Comparison of ENCODE assay signal across 8 cellular contexts in genomic region chr16:30112197-30113030, GRCh38. TPM values are rescaled to one million over a fixed set of nuclear protein-coding genes. Genes with fewer than 3 reads are reported as not detected.
DNase-seq lines count a peak whose midpoint lies in the region; ATAC-seq, FAIRE-seq and TF ChIP-seq lines count a peak whose summit lies in the region.

No MANE protein-coding gene starts in this region.

- H3K4me2 ChIP-seq in endothelial cell of umbilical vein (ENCODE audit: insufficient read depth, low read length) (no peak overlapping the region), neural progenitor cell (no peak overlapping the region)

- TF ChIP-seq CTCF in endothelial cell of umbilical vein (IDR thresholded peaks at IDR 0.05; ENCODE audit: extremely low read depth in 1 of 2, insufficient read depth in 1 of 2, low read depth in 1 of 2, low read length in 2 of 2) (peak; percentile 50 to 74), neural progenitor cell (IDR thresholded peaks at IDR 0.05) (peak; percentile 69)

- intact Hi-C loops in activated CD4-positive, alpha-beta memory T cell treated with anti-CD3 and anti-CD28 coated beads for 36 hours (cut with micrococcal nuclease), result no loop called here
- intact Hi-C loops in endothelial cell of umbilical vein (cut with micrococcal nuclease), result no loop called here
- intact Hi-C loops in aorta (cut with DNase I), result loop anchor here in 1 of 2 donors (2.0 to 10.0 kb wide), 2 partner anchors 52 to 296 kb away; no protein-coding TSS in a partner anchor

- H3K36me3 ChIP-seq in MG63 (peaks cover 9% of the 10 kb centered on the region), endothelial cell of umbilical vein (ENCODE audit: control insufficient read depth in 2 of 2, extremely low read depth in 1 of 2, insufficient read depth in 2 of 2, low read length in 2 of 2) (peaks cover 11 to 46% of the 10 kb centered on the region in 2 experiments), neural progenitor cell (no peaks in the 10 kb centered on the region), aorta (ENCODE audit: control insufficient read depth in 1 of 2, insufficient read depth in 2 of 2, low read length in 1 of 2) (peaks cover 0 to 2% of the 10 kb centered on the region in 2 donors)

- no peak overlapping the region for H3K27ac Mint-ChIP-seq in activated CD4-positive, alpha-beta memory T cell treated with anti-CD3 and anti-CD28 coated beads for 36 hours
- no peak overlapping the region for H3K27ac Mint-ChIP-seq in neural progenitor cell

- WGBS in aorta, 2 donors, result 79 to 83% methylated on average over 27 to 29 of the region's 29 CpGs

- H3K79me2 ChIP-seq in endothelial cell of umbilical vein (ENCODE audit: control insufficient read depth, insufficient read depth, low read length) (no peaks in the 10 kb centered on the region), neural progenitor cell (ENCODE audit: low read depth) (no peaks in the 10 kb centered on the region)

- H3K9me3 Mint-ChIP-seq in activated CD4-positive, alpha-beta memory T cell treated with anti-CD3 and anti-CD28 coated beads for 36 hours, result no peaks in the 10 kb centered on the region
- no peaks in the 10 kb centered on the region for H3K9me3 Mint-ChIP-seq in neural progenitor cell

- FAIRE-seq in endothelial cell of umbilical vein (lab: Jason Lieb, UNC) (peak; percentile 75), H54 (lab: Jason Lieb, UNC) (no peak)

- no peak for TF ChIP-seq POLR2A in endothelial cell of umbilical vein (IDR thresholded peaks at IDR 0.05; ENCODE audit: low read depth, low read length)
- no peak for TF ChIP-seq POLR2A in H54 (IDR thresholded peaks at IDR 0.05; ENCODE audit: low read depth, low read length)

- H3K9ac ChIP-seq in endothelial cell of umbilical vein (replicated peaks; ENCODE audit: extremely low read depth, insufficient read depth, low read length), result no peak overlapping the region
- no peak overlapping the region for H3K9ac ChIP-seq in neural progenitor cell

- H4K20me1 ChIP-seq in endothelial cell of umbilical vein (replicated peaks; ENCODE audit: control insufficient read depth, extremely low read depth, insufficient read depth, low read length), result no peaks in the 10 kb centered on the region
- H4K20me1 ChIP-seq in neural progenitor cell (ENCODE audit: low read depth), result peaks cover 47% of the 10 kb centered on the region

- no peak overlapping the region for H2AFZ ChIP-seq in endothelial cell of umbilical vein (ENCODE audit: low read depth, low read length)
- no peak overlapping the region for H2AFZ ChIP-seq in neural progenitor cell (replicated peaks)

- H3F3A ChIP-seq in neural progenitor cell (ENCODE audit: low read depth), result peaks cover 42% of the 10 kb centered on the region

- no peaks in the 10 kb centered on the region for H3K9me3 ChIP-seq in MG63
- H3K9me3 ChIP-seq in endothelial cell of umbilical vein (replicated peaks; ENCODE audit: control insufficient read depth, insufficient read depth, low read length), result no peaks in the 10 kb centered on the region
- H3K9me3 ChIP-seq in neural progenitor cell (ENCODE audit: low read depth), result no peaks in the 10 kb centered on the region
- H3K9me3 ChIP-seq in aorta (ENCODE audit: control insufficient read depth, low read length), result no peaks in the 10 kb centered on the region

- no peaks in the 10 kb centered on the region for H3K27me3 Mint-ChIP-seq in activated CD4-positive, alpha-beta memory T cell treated with anti-CD3 and anti-CD28 coated beads for 36 hours
- H3K27me3 Mint-ChIP-seq in neural progenitor cell (ENCODE audit: insufficient read depth, low read depth), result peaks cover 6% of the 10 kb centered on the region

- no peak overlapping the region for H3K4me3 Mint-ChIP-seq in activated CD4-positive, alpha-beta memory T cell treated with anti-CD3 and anti-CD28 coated beads for 36 hours
- no peak overlapping the region for H3K4me3 Mint-ChIP-seq in neural progenitor cell

- no peak overlapping the region for H3K4me3 ChIP-seq in MG63
- H3K4me3 ChIP-seq in endothelial cell of umbilical vein (replicated peaks in 1 of 3; ENCODE audit: insufficient read depth in 1 of 3, low read depth in 1 of 3, low read length in 3 of 3), result no peak overlapping the region
- no peak overlapping the region for H3K4me3 ChIP-seq in neural progenitor cell
- H3K4me3 ChIP-seq in aorta (ENCODE audit: low read length in 2 of 2), result no peak overlapping the region

- no peak overlapping the region for H3K27ac ChIP-seq in endothelial cell of umbilical vein (ENCODE audit: insufficient read depth, low read depth, low read length)
- H3K27ac ChIP-seq in neural progenitor cell, result no peak overlapping the region
- no peak overlapping the region for H3K27ac ChIP-seq in aorta (ENCODE audit: low read depth in 1 of 2, low read length in 2 of 2)

- H3K9me1 ChIP-seq in endothelial cell of umbilical vein (replicated peaks; ENCODE audit: control insufficient read depth, extremely low read depth, insufficient read depth, low read length), result no peaks in the 10 kb centered on the region

- DNase-seq in Daoy (ENCODE audit: low read depth), result peak; percentile 74
- DNase-seq in MG63, result peak; percentile 64
- DNase-seq in activated CD4-positive, alpha-beta memory T cell treated with anti-CD3 and anti-CD28 coated beads for 36 hours, result peak; percentile 79
- no peak for DNase-seq in endothelial cell of umbilical vein (ENCODE audit: low read depth, low spot score)
- DNase-seq in neural progenitor cell (ENCODE audit: low spot score), result peak; percentile 68
- peak; percentile 72 to 91 for DNase-seq in aorta
- no peak for DNase-seq in NCI-H1417 treated with DMSO at 0.1 percent for 48 hours (lab: John Stamatoyannopoulos, UW)
- no peak for DNase-seq in H54 (ENCODE audit: insufficient read length, low spot score)

- CTCF ChIA-PET in activated CD4-positive, alpha-beta memory T cell treated with anti-CD3 and anti-CD28 coated beads for 36 hours (lab: Charles Lee), result interaction anchor here (0.7 to 4.1 kb wide), 21 partner anchors 10 to 364 kb away, joined by 3 to 23 read pairs (median 4); partner anchors contain the start of genes CORO1A, DCTPP1, MAPK3 and TBX6
- CTCF ChIA-PET in endothelial cell of umbilical vein (lab: Charles Lee), result interaction anchor here (1.0 to 6.2 kb wide), 13 partner anchors 9 to 306 kb away, joined by 3 to 52 read pairs (median 4); partner anchors contain the start of genes MAPK3, TBX6 and YPEL3

- POLR2A ChIA-PET in activated CD4-positive, alpha-beta memory T cell treated with anti-CD3 and anti-CD28 coated beads for 36 hours (lab: Charles Lee), result interaction anchor here (1.0 to 1.8 kb wide), 4 partner anchors 16 to 71 kb away, joined by 3 to 6 read pairs (median 4); partner anchors contain the start of genes CORO1A and YPEL3
- POLR2A ChIA-PET in endothelial cell of umbilical vein (lab: Charles Lee), result interaction anchor here (0.6 kb wide), 1 partner anchor 385 kb away, joined by 3 read pairs; no protein-coding TSS in a partner anchor

- no TSS peak for BruUV-seq in endothelial cell of umbilical vein (replicated peaks; lab: Mats Ljungman, UMichigan)

- H3K4me1 ChIP-seq in endothelial cell of umbilical vein (ENCODE audit: control insufficient read depth, extremely low read depth, insufficient read depth, low read length), result no peaks in the 10 kb centered on the region
- H3K4me1 ChIP-seq in neural progenitor cell, result no peaks in the 10 kb centered on the region
- H3K4me1 ChIP-seq in aorta (ENCODE audit: control insufficient read depth in 1 of 2, insufficient read depth in 2 of 2, low read length in 2 of 2), result no peaks in the 10 kb centered on the region

- peaks cover 16% of the 10 kb centered on the region for H3K4me1 Mint-ChIP-seq in activated CD4-positive, alpha-beta memory T cell treated with anti-CD3 and anti-CD28 coated beads for 36 hours (ENCODE audit: low read depth)
- H3K4me1 Mint-ChIP-seq in neural progenitor cell, result peaks cover 5% of the 10 kb centered on the region

- ATAC-seq in aorta (ENCODE audit: low FRiP score), result peak; percentile 40

- no peaks in the 10 kb centered on the region for H3K27me3 ChIP-seq in MG63
- no peaks in the 10 kb centered on the region for H3K27me3 ChIP-seq in endothelial cell of umbilical vein (ENCODE audit: control insufficient read depth in 2 of 2, insufficient read depth in 2 of 2, low read length in 2 of 2)
- H3K27me3 ChIP-seq in neural progenitor cell, result no peaks in the 10 kb centered on the region
- no peaks in the 10 kb centered on the region for H3K27me3 ChIP-seq in aorta (ENCODE audit: control insufficient read depth in 1 of 2, insufficient read depth in 2 of 2, low read length in 1 of 2)

- H3K36me3 Mint-ChIP-seq in activated CD4-positive, alpha-beta memory T cell treated with anti-CD3 and anti-CD28 coated beads for 36 hours, result peaks cover 4% of the 10 kb centered on the region
- H3K36me3 Mint-ChIP-seq in neural progenitor cell, result peaks cover 3% of the 10 kb centered on the region

- dilution Hi-C loops in endothelial cell of umbilical vein (cut with MboI; ENCODE audit: extremely low pct_ligation_motif_present, low sequenced_read_pairs), result no loop called here

RNA-seq across cellular contexts. Expression of gene GDPD3, which starts 0.9 kb away (rescaled TPM):
- total RNA-seq in Daoy (2014; rRNA removed; shearing (Covaris generic)), result 0.57 and 0.77 TPM in 2 replicates
- total RNA-seq in MG63 (2014; rRNA removed; shearing (Covaris generic); ENCODE audit: low replicate concordance), result 0.43 TPM in 1 of 2 replicates, not detected in the other
- 1 to 10 TPM; 5.3 to 9.9 TPM for total RNA-seq in activated CD4-positive, alpha-beta memory T cell treated with anti-CD3 and anti-CD28 coated beads for 36 hours
- total RNA-seq in endothelial cell of umbilical vein (17.9 and 18.6 TPM in 2 replicates), neural progenitor cell (ENCODE audit: low replicate concordance) (0.12 and 0.13 TPM in 2 replicates), aorta (10 to 100 TPM in 1 of 2 donors, 1 to 10 TPM in 1; 6.0 to 18.1 TPM)
- polyA plus RNA-seq in endothelial cell of umbilical vein (7.8 and 8.0 TPM in 2 replicates), aorta (10 to 100 TPM in 1 of 2 donors, 1 to 10 TPM in 1; 2.1 to 22.8 TPM)
- polyA plus RNA-seq in endothelial cell of umbilical vein (2011; cell fraction: cytosol; rRNA removed), result 2.2 and 3.0 TPM in 2 replicates
- polyA plus RNA-seq in endothelial cell of umbilical vein (2011; cell fraction: nucleus; rRNA removed), result 59.5 and 78.1 TPM in 2 replicates
- 5.5 and 12.6 TPM in 2 replicates for polyA plus RNA-seq in endothelial cell of umbilical vein (2012)
- 4.3 and 6.4 TPM in 2 replicates for polyA minus RNA-seq in endothelial cell of umbilical vein
- polyA minus RNA-seq in endothelial cell of umbilical vein (2011; cell fraction: cytosol; rRNA and poly(A)+ RNA removed), result 8.8 TPM
- 6.8 and 7.3 TPM in 2 replicates for polyA minus RNA-seq in endothelial cell of umbilical vein (2011; cell fraction: nucleus; rRNA and poly(A)+ RNA removed)

RNA-seq across cellular contexts. Expression of gene MAPK3, which starts 10.6 kb away (rescaled TPM):
- 7.6 and 11.3 TPM in 2 replicates for total RNA-seq in Daoy (2014; rRNA removed; shearing (Covaris generic))
- total RNA-seq in MG63 (2014; rRNA removed; shearing (Covaris generic); ENCODE audit: low replicate concordance), result 13.3 and 20.0 TPM in 2 replicates
- total RNA-seq in activated CD4-positive, alpha-beta memory T cell treated with anti-CD3 and anti-CD28 coated beads for 36 hours, result 10 to 100 TPM; 85.5 to 93.1 TPM
- 138 and 143 TPM in 2 replicates for total RNA-seq in endothelial cell of umbilical vein
- polyA plus RNA-seq in endothelial cell of umbilical vein, result 294 and 337 TPM in 2 replicates
- polyA plus RNA-seq in endothelial cell of umbilical vein (2011; cell fraction: cytosol; rRNA removed), result 194 and 231 TPM in 2 replicates
- 255 and 306 TPM in 2 replicates for polyA plus RNA-seq in endothelial cell of umbilical vein (2011; cell fraction: nucleus; rRNA removed)
- polyA plus RNA-seq in endothelial cell of umbilical vein (2012), result 144 and 163 TPM in 2 replicates
- polyA minus RNA-seq in endothelial cell of umbilical vein, result 80.2 and 103 TPM in 2 replicates
- 18.8 TPM for polyA minus RNA-seq in endothelial cell of umbilical vein (2011; cell fraction: cytosol; rRNA and poly(A)+ RNA removed)
- 29.1 and 45.7 TPM in 2 replicates for polyA minus RNA-seq in endothelial cell of umbilical vein (2011; cell fraction: nucleus; rRNA and poly(A)+ RNA removed)
- 20.9 and 41.1 TPM in 2 replicates for total RNA-seq in neural progenitor cell (ENCODE audit: low replicate concordance)
- total RNA-seq in aorta, result 100 to 1,000 TPM in 1 of 2 donors, 10 to 100 TPM in 1; 95.0 to 138 TPM
- polyA plus RNA-seq in aorta, result 100 to 1,000 TPM; 110 to 135 TPM

RNA-seq across cellular contexts. Expression of gene YPEL3, which starts 16.4 kb away (rescaled TPM):
- total RNA-seq in Daoy (2014; rRNA removed; shearing (Covaris generic)), result 0.21 and 1.0 TPM in 2 replicates
- 1.5 and 13.1 TPM in 2 replicates for total RNA-seq in MG63 (2014; rRNA removed; shearing (Covaris generic); ENCODE audit: low replicate concordance)
- 10 to 100 TPM; 32.5 to 36.9 TPM for total RNA-seq in activated CD4-positive, alpha-beta memory T cell treated with anti-CD3 and anti-CD28 coated beads for 36 hours
- 46.1 and 47.6 TPM in 2 replicates for total RNA-seq in endothelial cell of umbilical vein
- 78.0 and 89.7 TPM in 2 replicates for polyA plus RNA-seq in endothelial cell of umbilical vein
- polyA plus RNA-seq in endothelial cell of umbilical vein (2011; cell fraction: cytosol; rRNA removed), result 30.1 and 53.8 TPM in 2 replicates
- polyA plus RNA-seq in endothelial cell of umbilical vein (2011; cell fraction: nucleus; rRNA removed), result 93.4 and 101 TPM in 2 replicates
- polyA plus RNA-seq in endothelial cell of umbilical vein (2012), result 35.4 and 56.5 TPM in 2 replicates
- polyA minus RNA-seq in endothelial cell of umbilical vein, result 12.8 and 24.7 TPM in 2 replicates
- 6.1 TPM for polyA minus RNA-seq in endothelial cell of umbilical vein (2011; cell fraction: cytosol; rRNA and poly(A)+ RNA removed)
- 20.3 and 35.9 TPM in 2 replicates for polyA minus RNA-seq in endothelial cell of umbilical vein (2011; cell fraction: nucleus; rRNA and poly(A)+ RNA removed)
- 6.8 and 30.7 TPM in 2 replicates for total RNA-seq in neural progenitor cell (ENCODE audit: low replicate concordance)
- 10 to 100 TPM; 66.0 to 90.3 TPM for total RNA-seq in aorta
- 100 to 1,000 TPM in 1 of 2 donors, 10 to 100 TPM in 1; 94.2 to 240 TPM for polyA plus RNA-seq in aorta

RNA-seq across cellular contexts. Expression of gene TBX6, which starts 20.7 kb away (rescaled TPM):
- not detected in 2 replicates for total RNA-seq in Daoy (2014; rRNA removed; shearing (Covaris generic))
- total RNA-seq in MG63 (2014; rRNA removed; shearing (Covaris generic); ENCODE audit: low replicate concordance), result 0.30 TPM in 1 of 2 replicates, not detected in the other
- total RNA-seq in activated CD4-positive, alpha-beta memory T cell treated with anti-CD3 and anti-CD28 coated beads for 36 hours, result 1 to 10 TPM; 2.3 to 2.9 TPM
- 0.42 and 0.60 TPM in 2 replicates for total RNA-seq in endothelial cell of umbilical vein
- polyA plus RNA-seq in endothelial cell of umbilical vein, result 0.30 and 0.40 TPM in 2 replicates
- polyA plus RNA-seq in endothelial cell of umbilical vein (2011; cell fraction: cytosol; rRNA removed), result 0.05 and 0.13 TPM in 2 replicates
- 0.41 and 0.42 TPM in 2 replicates for polyA plus RNA-seq in endothelial cell of umbilical vein (2011; cell fraction: nucleus; rRNA removed)
- polyA plus RNA-seq in endothelial cell of umbilical vein (2012), result 0.16 and 0.23 TPM in 2 replicates
- not detected in 2 replicates for polyA minus RNA-seq in endothelial cell of umbilical vein
- polyA minus RNA-seq in endothelial cell of umbilical vein (2011; cell fraction: cytosol; rRNA and poly(A)+ RNA removed), result not detected
- polyA minus RNA-seq in endothelial cell of umbilical vein (2011; cell fraction: nucleus; rRNA and poly(A)+ RNA removed), result 0.43 TPM in 1 of 2 replicates, not detected in the other
- total RNA-seq in neural progenitor cell (ENCODE audit: low replicate concordance), result 0.39 and 2.8 TPM in 2 replicates
- total RNA-seq in aorta, result 1 to 10 TPM in 1 of 2 donors, under 1 TPM in 1; 0.62 to 1.4 TPM
- 1 to 10 TPM in 1 of 2 donors, not detected in 1; 1.7 TPM for polyA plus RNA-seq in aorta

RNA-seq across cellular contexts. Expression of gene PPP4C, which starts 36.6 kb away (rescaled TPM):
- 81.4 and 113 TPM in 2 replicates for total RNA-seq in Daoy (2014; rRNA removed; shearing (Covaris generic))
- 127 and 193 TPM in 2 replicates for total RNA-seq in MG63 (2014; rRNA removed; shearing (Covaris generic); ENCODE audit: low replicate concordance)
- total RNA-seq in activated CD4-positive, alpha-beta memory T cell treated with anti-CD3 and anti-CD28 coated beads for 36 hours, result 100 to 1,000 TPM; 121 to 133 TPM
- total RNA-seq in endothelial cell of umbilical vein (159 and 167 TPM in 2 replicates), neural progenitor cell (ENCODE audit: low replicate concordance) (93.3 and 166 TPM in 2 replicates), aorta (10 to 100 TPM; 50.2 to 51.0 TPM)
- polyA plus RNA-seq in endothelial cell of umbilical vein (327 and 378 TPM in 2 replicates), aorta (10 to 100 TPM; 58.0 to 70.3 TPM)
- 216 and 234 TPM in 2 replicates for polyA plus RNA-seq in endothelial cell of umbilical vein (2011; cell fraction: cytosol; rRNA removed)
- 169 and 186 TPM in 2 replicates for polyA plus RNA-seq in endothelial cell of umbilical vein (2011; cell fraction: nucleus; rRNA removed)
- polyA plus RNA-seq in endothelial cell of umbilical vein (2012), result 153 and 194 TPM in 2 replicates
- polyA minus RNA-seq in endothelial cell of umbilical vein, result 356 and 398 TPM in 2 replicates
- polyA minus RNA-seq in endothelial cell of umbilical vein (2011; cell fraction: cytosol; rRNA and poly(A)+ RNA removed), result 130 TPM
- 42.2 and 48.6 TPM in 2 replicates for polyA minus RNA-seq in endothelial cell of umbilical vein (2011; cell fraction: nucleus; rRNA and poly(A)+ RNA removed)

Comparison
In these comparisons a context has a peak if more than half of its experiments do, and no peak if none do; other contexts are left out.
1. DNase-seq: peak in Daoy (single experiment), MG63 (single experiment), activated CD4-positive, alpha-beta memory T cell treated with anti-CD3 and anti-CD28 coated beads for 36 hours (single experiment), neural progenitor cell (single experiment) and aorta (2 of 2); none in endothelial cell of umbilical vein (single experiment), NCI-H1417 treated with DMSO at 0.1 percent for 48 hours (single experiment) and H54 (single experiment).